ENCODE assay signal across 17 cellular contexts in genomic region chr2:240988146-240988545, GRCh38. TPM values are rescaled to one million over a fixed set of nuclear protein-coding genes. Genes with fewer than 3 reads are reported as not detected.
A peak's percentile ranks its signal among the peaks of the same experiment; 100 is the strongest.
DNase-seq lines count a peak whose midpoint lies in the region; ATAC-seq and TF ChIP-seq lines count a peak whose summit lies in the region.
"Had no signal": no experiment of that assay in that cellular context is flagged by ENCODE, and none has a peak within 500 bp of the region (broad histone marks: within the 10 kb centered on the region; RNA-seq: fewer than 3 reads in every experiment).

No MANE protein-coding gene starts in this region.

- no peak overlapping the region for H3K27ac Mint-ChIP-seq in natural killer cell treated with Interleukin-12 subunit alpha and Interleukin-12 subunit beta and Interleukin-15 and Interleukin-18, amount 100 ng/mL, for 72 hours
- no peak overlapping the region for H3K27ac Mint-ChIP-seq in natural killer cell
- H3K27ac Mint-ChIP-seq in mesothelial cell of epicardium = peak overlapping the region; percentile 30
- no peak overlapping the region for H3K27ac Mint-ChIP-seq in stimulated activated memory B cell treated with anti-CD40 and anti-IgM and Interleukin-4, amounts not matched to agents 10 μg/mL and 1 μg/mL and 100 μg/mL, for 72 hours
- H3K27ac Mint-ChIP-seq: activated naive CD4-positive, alpha-beta T cell treated with anti-CD3 and anti-CD28 coated beads for 36 hours; nephron progenitor cell had no signal

- intact Hi-C loops in natural killer cell (cut with micrococcal nuclease) (no loop called here), vagina (cut with DNase I) (no loop called here)

- ATAC-seq in natural killer cell treated with Interleukin-12 subunit alpha and Interleukin-12 subunit beta and Interleukin-15 and Interleukin-18, amount 100 ng/mL, for 72 hours = no peak
- no peak for ATAC-seq in natural killer cell
- ATAC-seq in stimulated activated memory B cell treated with anti-CD40 and anti-IgM and Interleukin-4, amounts not matched to agents 10 μg/mL and 1 μg/mL and 100 μg/mL, for 72 hours = no peak
- ATAC-seq in HG03097 (IDR thresholded peaks at IDR 0.05; ENCODE audit: low FRiP score, unreplicated experiment) = no peak
- ATAC-seq: Panc1; stimulated activated naive CD8-positive, alpha-beta T cell treated with anti-CD3 and anti-CD28 coated beads, Interleukin-15, amount 100 ng/mL, for 72 hours had no signal

- no peaks in the 10 kb centered on the region for H3K36me3 ChIP-seq in vagina

- TF ChIP-seq CTCF in natural killer cell (IDR thresholded peaks at IDR 0.05) (no peak), mesothelial cell of epicardium (IDR thresholded peaks at IDR 0.05; ENCODE audit: unreplicated experiment) (no peak), vagina (IDR thresholded peaks at IDR 0.05) (no peak)

- peaks cover 63% of the 10 kb centered on the region for H3K4me1 ChIP-seq in vagina

- no peaks in the 10 kb centered on the region for H3K27me3 Mint-ChIP-seq in natural killer cell treated with Interleukin-12 subunit alpha and Interleukin-12 subunit beta and Interleukin-15 and Interleukin-18, amount 100 ng/mL, for 72 hours
- H3K27me3 Mint-ChIP-seq in natural killer cell (ENCODE audit: low read depth in 2 of 2) (peaks cover 0 to 3% of the 10 kb centered on the region in 2 donors), mesothelial cell of epicardium (ENCODE audit: low read depth) (peaks cover 13% of the 10 kb centered on the region)
- peaks cover 38% of the 10 kb centered on the region for H3K27me3 Mint-ChIP-seq in stimulated activated memory B cell treated with anti-CD40 and anti-IgM and Interleukin-4, amounts not matched to agents 10 μg/mL and 1 μg/mL and 100 μg/mL, for 72 hours
- H3K27me3 Mint-ChIP-seq: stimulated activated naive CD8-positive, alpha-beta T cell treated with anti-CD3 and anti-CD28 coated beads, Interleukin-15, amount 100 ng/mL, for 72 hours had no signal

- no peak for TF ChIP-seq POLR2A in vagina (IDR thresholded peaks at IDR 0.05)

- no peaks in the 10 kb centered on the region for H3K4me1 Mint-ChIP-seq in natural killer cell treated with Interleukin-12 subunit alpha and Interleukin-12 subunit beta and Interleukin-15 and Interleukin-18, amount 100 ng/mL, for 72 hours (ENCODE audit: low read depth in 2 of 2)
- H3K4me1 Mint-ChIP-seq in natural killer cell (no peaks in the 10 kb centered on the region), mesothelial cell of epicardium (peaks cover 6% of the 10 kb centered on the region)
- peaks cover 15% of the 10 kb centered on the region for H3K4me1 Mint-ChIP-seq in stimulated activated memory B cell treated with anti-CD40 and anti-IgM and Interleukin-4, amounts not matched to agents 10 μg/mL and 1 μg/mL and 100 μg/mL, for 72 hours

- H3K9me3 ChIP-seq in vagina = no peaks in the 10 kb centered on the region

- no peak overlapping the region for H3K4me3 Mint-ChIP-seq in natural killer cell treated with Interleukin-12 subunit alpha and Interleukin-12 subunit beta and Interleukin-15 and Interleukin-18, amount 100 ng/mL, for 72 hours
- H3K4me3 Mint-ChIP-seq in natural killer cell = no peak overlapping the region
- H3K4me3 Mint-ChIP-seq in mesothelial cell of epicardium = no peak overlapping the region
- H3K4me3 Mint-ChIP-seq in stimulated activated memory B cell treated with anti-CD40 and anti-IgM and Interleukin-4, amounts not matched to agents 10 μg/mL and 1 μg/mL and 100 μg/mL, for 72 hours = no peak overlapping the region
- H3K4me3 Mint-ChIP-seq: activated naive CD4-positive, alpha-beta T cell treated with anti-CD3 and anti-CD28 coated beads for 36 hours; nephron progenitor cell; stimulated activated naive CD8-positive, alpha-beta T cell treated with anti-CD3 and anti-CD28 coated beads, Interleukin-15, amount 100 ng/mL, for 72 hours had no signal

- peak; percentile 54 for DNase-seq in natural killer cell treated with Interleukin-12 subunit alpha and Interleukin-12 subunit beta and Interleukin-15 and Interleukin-18, amount 100 ng/mL, for 72 hours (ENCODE audit: low spot score)
- DNase-seq in natural killer cell = no peak
- DNase-seq in caudate nucleus (lab: John Stamatoyannopoulos, UW) = no peak
- DNase-seq in mesothelial cell of epicardium (ENCODE audit: low spot score in 2 of 2, unreplicated experiment in 2 of 2) = no peak
- no peak for DNase-seq in vagina (ENCODE audit: extremely low spot score in 2 of 2)
- no peak for DNase-seq in amniotic stem cell (lab: John Stamatoyannopoulos, UW)
- DNase-seq: activated naive CD4-positive, alpha-beta T cell treated with anti-CD3 and anti-CD28 coated beads for 36 hours; cerebellar nuclear complex; GOT3; NCI-H1436 treated with DMSO at 0.1 percent for 48 hours; NCI-H510A treated with DMSO at 0.1 percent for 48 hours; nephron progenitor cell had no signal

- H3K27ac ChIP-seq in caudate nucleus (ENCODE audit: low read depth, low read length) (peak overlapping the region; percentile 54), vagina (peak overlapping the region; percentile 76)

- no peaks in the 10 kb centered on the region for H3K36me3 Mint-ChIP-seq in natural killer cell treated with Interleukin-12 subunit alpha and Interleukin-12 subunit beta and Interleukin-15 and Interleukin-18, amount 100 ng/mL, for 72 hours
- no peaks in the 10 kb centered on the region for H3K36me3 Mint-ChIP-seq in natural killer cell
- no peaks in the 10 kb centered on the region for H3K36me3 Mint-ChIP-seq in mesothelial cell of epicardium
- H3K36me3 Mint-ChIP-seq in stimulated activated memory B cell treated with anti-CD40 and anti-IgM and Interleukin-4, amounts not matched to agents 10 μg/mL and 1 μg/mL and 100 μg/mL, for 72 hours = no peaks in the 10 kb centered on the region

- H3K27me3 ChIP-seq in vagina = no peaks in the 10 kb centered on the region

- H3K9me3 Mint-ChIP-seq in natural killer cell treated with Interleukin-12 subunit alpha and Interleukin-12 subunit beta and Interleukin-15 and Interleukin-18, amount 100 ng/mL, for 72 hours = no peaks in the 10 kb centered on the region
- H3K9me3 Mint-ChIP-seq in natural killer cell (no peaks in the 10 kb centered on the region), mesothelial cell of epicardium (no peaks in the 10 kb centered on the region)
- H3K9me3 Mint-ChIP-seq in stimulated activated memory B cell treated with anti-CD40 and anti-IgM and Interleukin-4, amounts not matched to agents 10 μg/mL and 1 μg/mL and 100 μg/mL, for 72 hours = no peaks in the 10 kb centered on the region
- H3K9me3 Mint-ChIP-seq: activated naive CD4-positive, alpha-beta T cell treated with anti-CD3 and anti-CD28 coated beads for 36 hours; nephron progenitor cell had no signal

- H3K4me3 ChIP-seq in vagina = no peak overlapping the region
- H3K4me3 ChIP-seq: skin epidermis had no signal

RNA-seq across cellular contexts. Expression of gene SNED1, which starts 10.3 kb away (rescaled TPM):
- under 1 TPM in 1 of 2 donors, not detected in 1; 0.14 TPM for total RNA-seq in natural killer cell treated with Interleukin-12 subunit alpha and Interleukin-12 subunit beta and Interleukin-15 and Interleukin-18, amount 100 ng/mL, for 72 hours
- 1 to 10 TPM in 2 of 3 donors, under 1 TPM in 1; 0.97 to 4.9 (median 2.5) TPM for total RNA-seq in natural killer cell
- total RNA-seq in mesothelial cell of epicardium = 7.1 to 10.5 TPM (median 9.4 TPM) in 3 replicates
- 55.5 TPM for total RNA-seq in vagina
